20 cellular contexts compared by ENCODE assay signal in the genomic region with DNA sequence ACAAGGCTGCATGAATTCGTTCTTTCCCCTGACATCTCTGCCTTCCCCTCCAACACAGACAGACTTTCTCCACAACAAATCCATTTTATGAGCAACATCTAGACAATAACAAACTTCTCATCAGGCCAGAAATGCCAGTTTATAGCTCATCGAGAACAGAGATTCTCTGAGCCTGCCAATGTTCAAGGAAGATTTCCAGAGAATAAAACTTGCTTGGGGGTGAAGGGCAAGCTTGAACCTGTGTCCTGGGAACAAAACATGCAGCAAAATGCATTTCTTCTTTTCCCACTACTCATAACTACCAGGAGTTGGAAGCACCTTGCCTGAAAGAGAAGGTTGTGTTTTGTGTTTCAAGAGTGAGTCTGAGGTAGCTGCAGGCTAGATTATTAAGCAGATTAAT. TPM values are rescaled to one million over a fixed set of nuclear protein-coding genes. Genes with fewer than 3 reads are reported as not detected.
DNase-seq lines count a peak whose midpoint lies in the region; ATAC-seq, FAIRE-seq and TF ChIP-seq lines count a peak whose summit lies in the region.
"Had no signal": no experiment of that assay in that cellular context is flagged by ENCODE, and none has a peak within 500 bp of the region (broad histone marks: within the 10 kb centered on the region; RNA-seq: fewer than 3 reads in every experiment).

No MANE protein-coding gene starts in this region.

- H3K27me3 Mint-ChIP-seq in neural progenitor cell (ENCODE audit: insufficient read depth, low read depth): peaks cover 10% of the 10 kb centered on the region

- H3K27ac ChIP-seq in KOPT-K1 (ENCODE audit: low read depth, low read length, poor library complexity, severe bottlenecking) (peak overlapping the region; percentile 8), K562 (ENCODE audit: extremely low read depth, low read depth, low read length) (no peak overlapping the region), esophagus (ENCODE audit: low read depth in 2 of 2, low read length in 1 of 2) (peak overlapping the region; percentile 15 to 45), neutrophil (peak overlapping the region; percentile 25), neural progenitor cell (no peak overlapping the region)

- H3K4me1 Mint-ChIP-seq in neural progenitor cell: peaks cover 4% of the 10 kb centered on the region
- H3K4me1 Mint-ChIP-seq: GM23338 had no signal

- TF ChIP-seq POLR2A in K562 (conservative IDR thresholded peaks at IDR 0.05): no peak

- FAIRE-seq in K562 (lab: Jason Lieb, UNC): no peak
- FAIRE-seq: A204.1, D721Med, GM12892 had no signal

- peaks cover 13% of the 10 kb centered on the region for H3F3A ChIP-seq in neural progenitor cell (ENCODE audit: low read depth)

- no peak overlapping the region for H3K4me3 Mint-ChIP-seq in neural progenitor cell
- H3K4me3 Mint-ChIP-seq: CD14-positive monocyte; CD8-positive, alpha-beta T cell; GM23338 had no signal

- H4K20me1 ChIP-seq in K562 (replicated peaks; ENCODE audit: control insufficient read depth, insufficient read depth, low read length) (no peaks in the 10 kb centered on the region), neural progenitor cell (ENCODE audit: low read depth) (no peaks in the 10 kb centered on the region)

- in situ Hi-C loops in K562 (cut with MboI): no loop called here

- H3K4me1 ChIP-seq in K562 (replicated peaks in 1 of 2; ENCODE audit: control insufficient read depth in 2 of 2, insufficient read depth in 2 of 2, low read length in 2 of 2): peaks cover 10 to 14% of the 10 kb centered on the region in 2 experiments
- peaks cover 2% of the 10 kb centered on the region in 2 donors for H3K4me1 ChIP-seq in esophagus (ENCODE audit: control insufficient read depth in 2 of 2, insufficient read depth in 2 of 2, low read length in 1 of 2)
- peaks cover 12 to 18% of the 10 kb centered on the region in 2 experiments for H3K4me1 ChIP-seq in neutrophil (ENCODE audit: control insufficient read depth in 1 of 2, insufficient read depth in 1 of 2, low read depth in 1 of 2, low read length in 1 of 2)
- H3K4me1 ChIP-seq in neural progenitor cell: no peaks in the 10 kb centered on the region
- H3K4me1 ChIP-seq: BE2C had no signal

- WGBS in K562 (ENCODE audit: insufficient coverage, low coverage, missing lambda C conversion rate): 67% methylated on average over 2 of the region's 2 CpGs
- 44 to 79% methylated on average over 2 of the region's 2 CpGs for WGBS in esophagus, 2 donors

- POLR2A ChIA-PET in K562 (lab: Yijun Ruan, JAX): interaction anchor here (2.1 kb wide), 1 partner anchor 11 kb away, joined by 10 read pairs; no protein-coding TSS in a partner anchor

- peaks cover 43% of the 10 kb centered on the region for H3K9me3 ChIP-seq in KOPT-K1 (ENCODE audit: insufficient read depth, low read length, poor library complexity, severe bottlenecking)
- peaks cover 17% of the 10 kb centered on the region for H3K9me3 ChIP-seq in K562 (replicated peaks; ENCODE audit: control insufficient read depth, insufficient read depth, low read depth, low read length)
- no peaks in the 10 kb centered on the region for H3K9me3 ChIP-seq in esophagus (ENCODE audit: control insufficient read depth in 2 of 2, insufficient read depth in 1 of 2, low read depth in 1 of 2, low read length in 1 of 2)
- H3K9me3 ChIP-seq in neutrophil: no peaks in the 10 kb centered on the region
- peaks cover 12% of the 10 kb centered on the region for H3K9me3 ChIP-seq in neural progenitor cell (ENCODE audit: low read depth)
- H3K9me3 ChIP-seq: BE2C had no signal

- TF ChIP-seq RAD21 in K562 (CRISPR knock-in tag; conservative IDR thresholded peaks at IDR 0.05 in 1 of 2, IDR thresholded peaks at IDR 0.05 in 1 of 2): no peak

- no peaks in the 10 kb centered on the region for H3K9me1 ChIP-seq in K562 (ENCODE audit: control insufficient read depth, insufficient read depth, low read length)

- no peak for ATAC-seq in K562
- ATAC-seq: CD8-positive, alpha-beta T cell; GM23338 had no signal

- CTCF ChIA-PET in K562 (lab: Yijun Ruan, JAX; ENCODE audit: low intra/inter-chr PET ratio): no interaction called here

- H3K27me3 ChIP-seq in K562 (ENCODE audit: control insufficient read depth in 2 of 2, insufficient read depth in 2 of 2, low read length in 2 of 2): no peaks in the 10 kb centered on the region
- H3K27me3 ChIP-seq in esophagus (ENCODE audit: control insufficient read depth in 1 of 2, insufficient read depth in 2 of 2, low read length in 2 of 2): no peaks in the 10 kb centered on the region
- H3K27me3 ChIP-seq in neutrophil: no peaks in the 10 kb centered on the region
- H3K27me3 ChIP-seq in neural progenitor cell: no peaks in the 10 kb centered on the region
- H3K27me3 ChIP-seq: BE2C had no signal

- no peaks in the 10 kb centered on the region for H3K36me3 ChIP-seq in KOPT-K1 (ENCODE audit: insufficient read depth, low read length)
- H3K36me3 ChIP-seq in K562 (ENCODE audit: control insufficient read depth, insufficient read depth, low read length): no peaks in the 10 kb centered on the region
- H3K36me3 ChIP-seq in esophagus (ENCODE audit: control insufficient read depth in 2 of 2, insufficient read depth in 2 of 2, low read length in 1 of 2): no peaks in the 10 kb centered on the region
- no peaks in the 10 kb centered on the region for H3K36me3 ChIP-seq in neutrophil
- H3K36me3 ChIP-seq in neural progenitor cell: no peaks in the 10 kb centered on the region
- H3K36me3 ChIP-seq: BE2C had no signal

- no TSS peak for BruUV-seq in K562 (replicated peaks; lab: Mats Ljungman, UMichigan)

- no peak overlapping the region for H3K4me3 ChIP-seq in K562
- no peak overlapping the region for H3K4me3 ChIP-seq in esophagus (ENCODE audit: low read depth in 1 of 2, low read length in 2 of 2)
- no peak overlapping the region for H3K4me3 ChIP-seq in neutrophil (ENCODE audit: low read depth in 1 of 2, low read length in 1 of 2)
- no peak overlapping the region for H3K4me3 ChIP-seq in neural progenitor cell
- H3K4me3 ChIP-seq: GM23338 had no signal

- H3K27ac Mint-ChIP-seq in neural progenitor cell: no peak overlapping the region
- H3K27ac Mint-ChIP-seq: CD14-positive monocyte; CD8-positive, alpha-beta T cell; GM23338 had no signal

- peaks cover 4% of the 10 kb centered on the region for H3K36me3 Mint-ChIP-seq in neural progenitor cell
- H3K36me3 Mint-ChIP-seq: CD8-positive, alpha-beta T cell had no signal

- no peak for TF ChIP-seq EP300 in K562 (IDR thresholded peaks at IDR 0.05; ENCODE audit: low read length)

- H3K79me2 ChIP-seq in K562 (ENCODE audit: control insufficient read depth, insufficient read depth, low read length) (no peaks in the 10 kb centered on the region), neural progenitor cell (ENCODE audit: low read depth) (no peaks in the 10 kb centered on the region)

- H3K4me2 ChIP-seq in K562 (ENCODE audit: insufficient read depth, low read length) (no peak overlapping the region), neural progenitor cell (no peak overlapping the region)
- H3K4me2 ChIP-seq: GM23338 had no signal

- DNase-seq in K562 (ENCODE audit: extremely low read depth in 1 of 4, low spot score in 3 of 4) (no peak), nucleus accumbens (lab: John Stamatoyannopoulos, UW) (no peak), C1 segment of cervical spinal cord (lab: John Stamatoyannopoulos, UW) (no peak), neural progenitor cell (ENCODE audit: low spot score) (no peak), NCI-H524 treated with DMSO at 0.1 percent for 48 hours (lab: John Stamatoyannopoulos, UW) (no peak)
- DNase-seq: BE2C; CD8-positive, alpha-beta T cell; COR-L47; DMS153; DMS79 treated with DMSO at 0.1 percent for 48 hours; GDM1; H7 had no signal

- H3K9ac ChIP-seq in K562 (ENCODE audit: insufficient read depth in 1 of 2, low read depth in 2 of 2, low read length in 2 of 2): no peak overlapping the region
- H3K9ac ChIP-seq in neural progenitor cell: no peak overlapping the region

- intact Hi-C loops in K562 (cut with micrococcal nuclease): no loop called here

- peaks cover 33% of the 10 kb centered on the region for H3K9me3 Mint-ChIP-seq in neural progenitor cell

- H2AFZ ChIP-seq in K562 (ENCODE audit: low read depth, low read length) (peak overlapping the region; percentile 22; the same call in 1 of the 2 replicates), neural progenitor cell (replicated peaks) (no peak overlapping the region)
- H2AFZ ChIP-seq: GM23338 had no signal

- TF ChIP-seq CTCF in K562 (IDR thresholded peaks at IDR 0.05 in 2 of 3, conservative IDR thresholded peaks at IDR 0.05 in 1 of 3; ENCODE audit: insufficient read depth in 2 of 3, low read depth in 1 of 3, low read length in 3 of 3): no peak
- no peak for TF ChIP-seq CTCF in neutrophil (IDR thresholded peaks at IDR 0.05)
- no peak for TF ChIP-seq CTCF in neural progenitor cell (IDR thresholded peaks at IDR 0.05)

RNA-seq across cellular contexts. Expression of gene MAP1LC3B2, which starts 6.8 kb away (rescaled TPM):
- 2.1 and 3.8 TPM in 2 replicates for total RNA-seq in K562 (2011; cell fraction: chromatin; rRNA removed; ENCODE audit: low replicate concordance)
- total RNA-seq in K562 (2011; cell fraction: nucleolus; rRNA removed): 1.3 and 1.7 TPM in 2 replicates
- total RNA-seq in K562 (2011; cell fraction: nucleoplasm; rRNA removed): 2.2 and 4.4 TPM in 2 replicates
- total RNA-seq in K562 (2014; rRNA removed) (not detected in 2 replicates), K562 (2014; rRNA removed; fragmentation: Illumina TruSeq; extraction: Trizol) (0.76 and 0.96 TPM in 2 replicates), K562 (2015; rRNA removed; fragmentation: Illumina TruSeq; extraction: Trizol) (0.53 TPM in 1 of 2 replicates, not detected in the other), K562 (2021) (1.7 and 2.0 TPM in 2 replicates), neural progenitor cell (ENCODE audit: low replicate concordance) (0.39 and 1.5 TPM in 2 replicates)
- polyA plus RNA-seq in K562 (2011; rRNA removed) (2.8 and 4.0 TPM in 2 replicates), K562 (2014; fragmentation: Illumina TruSeq; extraction: Trizol) (0.80 and 1.5 TPM in 2 replicates), K562 (2014; fragmentation: Nextera tagmentation; extraction: Ambion mirVana) (under 1 TPM; 0.55 to 0.63 TPM), K562 (2014; rRNA removed) (0.53 and 1.4 TPM in 2 replicates), esophagus (1 to 10 TPM; 1.0 to 1.9 TPM)
- polyA plus RNA-seq in K562 (2011; cell fraction: cytosol; rRNA removed): 0.18 and 0.71 TPM in 2 replicates
- 2.7 and 4.3 TPM in 2 replicates for polyA plus RNA-seq in K562 (2011; cell fraction: nucleus; rRNA removed)
- polyA plus RNA-seq in K562 (2012): 2.8 and 6.9 TPM in 2 replicates
- 1.8 and 2.2 TPM in 2 replicates for polyA minus RNA-seq in K562 (2011; rRNA and poly(A)+ RNA removed)
- polyA minus RNA-seq in K562 (2011; cell fraction: cytosol; rRNA and poly(A)+ RNA removed): not detected in 2 replicates
- not detected in 2 replicates for polyA minus RNA-seq in K562 (2011; cell fraction: nucleus; rRNA and poly(A)+ RNA removed)
- total RNA-seq: H7 had no signal

Comparison
In these comparisons a context has a peak if more than half of its experiments do, and no peak if none do; other contexts are left out.
1. H3K27ac ChIP-seq: peak in KOPT-K1 (single experiment), esophagus (2 of 2) and neutrophil (single experiment); none in K562 (single experiment) and neural progenitor cell (single experiment).